19 cellular contexts compared by ENCODE assay signal in the genomic region with DNA sequence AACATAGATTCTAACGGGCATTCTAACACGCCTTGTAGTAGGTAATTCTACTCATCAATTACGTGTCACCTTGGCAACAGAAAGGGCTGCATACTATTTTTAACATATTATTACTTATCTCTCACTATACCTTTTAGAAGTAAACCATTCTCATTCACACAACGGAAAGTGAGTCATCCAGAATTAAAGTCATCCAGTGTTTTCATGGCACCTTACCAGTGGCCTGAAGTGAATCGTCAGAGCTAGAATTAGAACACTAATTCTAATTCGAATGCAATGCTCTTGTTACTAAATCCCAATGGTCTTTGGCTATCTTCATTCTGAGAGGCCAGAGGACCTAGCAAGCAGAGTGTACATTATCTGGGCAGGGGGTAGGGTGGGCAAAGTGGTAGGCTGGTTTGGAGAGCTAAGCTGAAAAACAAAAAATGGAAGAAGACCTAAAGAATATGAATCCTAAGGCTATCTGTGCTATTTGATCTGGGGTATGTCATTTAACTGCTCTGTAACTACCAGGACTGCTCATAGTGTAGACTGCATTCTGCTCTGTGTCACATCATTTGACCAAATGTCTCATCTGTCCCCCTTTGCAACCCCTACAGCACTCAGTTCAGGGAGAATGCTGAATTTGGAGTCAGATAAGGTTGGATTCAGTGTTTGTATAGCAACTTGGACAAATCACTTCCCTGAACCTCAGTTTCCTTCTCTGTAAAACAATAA.
A peak's percentile ranks its signal among the peaks of the same experiment; 100 is the strongest.
DNase-seq lines count a peak whose midpoint lies in the region; ATAC-seq, FAIRE-seq and TF ChIP-seq lines count a peak whose summit lies in the region.
"Had no signal": no experiment of that assay in that cellular context is flagged by ENCODE, and none has a peak within 500 bp of the region (broad histone marks: within the 10 kb centered on the region; RNA-seq: fewer than 3 reads in every experiment).

No MANE protein-coding gene starts in this region.

- H3K27me3 Mint-ChIP-seq in MCF 10A (ENCODE audit: insufficient read depth, unreplicated experiment), result peaks cover 77% of the 10 kb centered on the region

- no peak overlapping the region for H3K4me3 Mint-ChIP-seq in MCF 10A (ENCODE audit: unreplicated experiment)
- H3K4me3 Mint-ChIP-seq: CD8-positive, alpha-beta memory T cell had no signal

- no peak for ATAC-seq in GM21786 (IDR thresholded peaks at IDR 0.05; ENCODE audit: unreplicated experiment)

- H3K27ac Mint-ChIP-seq in MCF 10A (ENCODE audit: low read depth, unreplicated experiment), result no peak overlapping the region
- H3K27ac Mint-ChIP-seq: CD8-positive, alpha-beta memory T cell had no signal

- H3K27me3 ChIP-seq in breast epithelium (peaks cover 0 to 38% of the 10 kb centered on the region in 2 donors), bronchial epithelial cell (ENCODE audit: control insufficient read depth, insufficient read depth, low read length) (no peaks in the 10 kb centered on the region), left ventricle myocardium inferior (ENCODE audit: low read depth) (no peaks in the 10 kb centered on the region)

- H3K36me3 Mint-ChIP-seq in MCF 10A (ENCODE audit: insufficient read depth, unreplicated experiment), result peaks cover 10% of the 10 kb centered on the region

- no TSS peak for BruUV-seq in MCF 10A (replicated peaks; lab: Mats Ljungman, UMichigan)

- TF ChIP-seq CTCF in MCF 10A (IDR thresholded peaks at IDR 0.05; ENCODE audit: unreplicated experiment), result no peak
- no peak for TF ChIP-seq CTCF in breast epithelium (IDR thresholded peaks at IDR 0.05)
- TF ChIP-seq CTCF in bronchial epithelial cell (IDR thresholded peaks at IDR 0.05; ENCODE audit: insufficient read depth, low read length, severe bottlenecking), result no peak
- TF ChIP-seq CTCF in left ventricle myocardium inferior (IDR thresholded peaks at IDR 0.05; ENCODE audit: borderline replicate concordance), result no peak
- TF ChIP-seq CTCF in RWPE1 (conservative IDR thresholded peaks at IDR 0.05; ENCODE audit: low read depth), result no peak

- DNase-seq in MCF 10A (ENCODE audit: unreplicated experiment) (peak; percentile 21), breast epithelium (ENCODE audit: low spot score in 2 of 2) (no peak), bronchial epithelial cell (ENCODE audit: low read depth) (peak; percentile 10), kidney tubule cell (ENCODE audit: low spot score) (peak; percentile 13), left ventricle myocardium inferior (no peak), NCI-H2029 treated with DMSO at 0.1 percent for 48 hours (lab: John Stamatoyannopoulos, UW) (no peak), RWPE1 (ENCODE audit: low spot score) (no peak)
- DNase-seq: CD8-positive, alpha-beta memory T cell; DND-41; NCI-H187; NCI-H748 treated with DMSO at 0.1 percent for 48 hours; OCI-M1; RPMI8226 had no signal

- H3K4me1 ChIP-seq in breast epithelium (no peaks in the 10 kb centered on the region), left ventricle myocardium inferior (no peaks in the 10 kb centered on the region)
- H3K4me1 ChIP-seq: BLaER1 treated with 17β-estradiol and CSF1 and Interleukin-3, amounts not matched to agents 10 nM and 100 nM had no signal

- H3K9me3 ChIP-seq in breast epithelium (no peaks in the 10 kb centered on the region), left ventricle myocardium inferior (replicated peaks) (no peaks in the 10 kb centered on the region)
- H3K9me3 ChIP-seq: BLaER1 treated with 17β-estradiol and CSF1 and Interleukin-3, amounts not matched to agents 10 nM and 100 nM had no signal

- H3K27ac ChIP-seq in breast epithelium (no peak overlapping the region), left ventricle myocardium inferior (replicated peaks) (no peak overlapping the region), RWPE1 (no peak overlapping the region)
- H3K27ac ChIP-seq: BLaER1 treated with 17β-estradiol and CSF1 and Interleukin-3, amounts not matched to agents 10 nM and 100 nM had no signal

- CTCF ChIA-PET in MCF 10A (lab: Yijun Ruan, JAX), result no interaction called here
- CTCF ChIA-PET in RWPE1 (lab: Yijun Ruan, JAX), result no interaction called here

- H3K9me3 Mint-ChIP-seq in MCF 10A (ENCODE audit: unreplicated experiment), result no peaks in the 10 kb centered on the region
- H3K9me3 Mint-ChIP-seq: CD8-positive, alpha-beta memory T cell had no signal

- intact Hi-C loops in MCF 10A (cut with micrococcal nuclease), result no loop called here
- intact Hi-C loops in breast epithelium (cut with DNase I; ENCODE audit: low total_unique reads), result no loop called here
- intact Hi-C loops in left ventricle myocardium inferior (cut with micrococcal nuclease), result no loop called here

- POLR2A ChIA-PET in MCF 10A (lab: Yijun Ruan, JAX) (no interaction called here), RWPE1 (lab: Yijun Ruan, JAX; ENCODE audit: low non-redundant PET) (no interaction called here)

- no peak for FAIRE-seq in bronchial epithelial cell (lab: Jason Lieb, UNC)
- FAIRE-seq: A204.1, D721Med, G401.6, GM12891 had no signal

- H3K36me3 ChIP-seq in breast epithelium (no peaks in the 10 kb centered on the region), bronchial epithelial cell (ENCODE audit: control insufficient read depth, insufficient read depth, low read length) (no peaks in the 10 kb centered on the region), left ventricle myocardium inferior (no peaks in the 10 kb centered on the region)

- H3K4me3 ChIP-seq in breast epithelium (no peak overlapping the region), bronchial epithelial cell (ENCODE audit: low read depth, low read length) (no peak overlapping the region), left ventricle myocardium inferior (no peak overlapping the region)
- H3K4me3 ChIP-seq: BLaER1 treated with 17β-estradiol and CSF1 and Interleukin-3, amounts not matched to agents 10 nM and 100 nM had no signal

- no peaks in the 10 kb centered on the region for H3K4me1 Mint-ChIP-seq in MCF 10A (ENCODE audit: insufficient read depth, unreplicated experiment)
- H3K4me1 Mint-ChIP-seq: CD8-positive, alpha-beta memory T cell had no signal

- TF ChIP-seq POLR2A in breast epithelium (IDR thresholded peaks at IDR 0.05), result no peak

Comparison
In these comparisons a context has a peak if more than half of its experiments do, and no peak if none do; other contexts are left out.
1. DNase-seq: peak in MCF 10A (single experiment), bronchial epithelial cell (single experiment) and kidney tubule cell (single experiment); none in breast epithelium (0 of 2), left ventricle myocardium inferior (single experiment), NCI-H2029 treated with DMSO at 0.1 percent for 48 hours (single experiment) and RWPE1 (single experiment).